ENCODE assay signal across 9 cellular contexts in genomic region chr4:159487284-159487747, GRCh38.
DNase-seq lines count a peak whose midpoint lies in the region; ATAC-seq and TF ChIP-seq lines count a peak whose summit lies in the region.
"Had no signal": no experiment of that assay in that cellular context is flagged by ENCODE, and none has a peak within 500 bp of the region (broad histone marks: within the 10 kb centered on the region; RNA-seq: fewer than 3 reads in every experiment).

No MANE protein-coding gene starts in this region.

- H3K4me1 ChIP-seq in ascending aorta (no peaks in the 10 kb centered on the region), sigmoid colon (no peaks in the 10 kb centered on the region)

- intact Hi-C loops in ascending aorta (cut with DNase I) (no loop called here), sigmoid colon (cut with DNase I) (loop anchor here (10.0 kb wide), 1 partner anchor 457 kb away; no protein-coding TSS in a partner anchor)

- peak; percentile 51 for DNase-seq in NCI-H2171 treated with DMSO at 0.1 percent for 48 hours (lab: John Stamatoyannopoulos, UW)
- DNase-seq in NCI-H2171 (lab: John Stamatoyannopoulos, UW) = no peak
- DNase-seq in NOMO-1 treated with dmso at 0.1 percent for 144 hours (lab: John Stamatoyannopoulos, UW; ENCODE audit: unreplicated experiment) = peak; percentile 10
- no peak for DNase-seq in ascending aorta (ENCODE audit: low spot score in 2 of 2)
- peak; percentile 42 for DNase-seq in hepatic stellate cell (ENCODE audit: low spot score)
- no peak for DNase-seq in sigmoid colon

- TF ChIP-seq EP300 in sigmoid colon (IDR thresholded peaks at IDR 0.05) = no peak

- peak; percentile 96 for ATAC-seq in GM21367 (IDR thresholded peaks at IDR 0.05; ENCODE audit: unreplicated experiment)
- ATAC-seq in HG03521 (IDR thresholded peaks at IDR 0.05; ENCODE audit: unreplicated experiment) = peak; percentile 93

- TF ChIP-seq CTCF in ascending aorta (IDR thresholded peaks at IDR 0.05) (peak; percentile 57 to 69 (median 69)), sigmoid colon (IDR thresholded peaks at IDR 0.05) (peak in 3 of 4 experiments; percentile 60 to 70 (median 63))

- H3K27ac ChIP-seq in ascending aorta (no peak overlapping the region), sigmoid colon (no peak overlapping the region)
- H3K27ac ChIP-seq: neutrophil had no signal

- no peaks in the 10 kb centered on the region for H3K27me3 ChIP-seq in ascending aorta
- no peaks in the 10 kb centered on the region for H3K27me3 ChIP-seq in sigmoid colon

- WGBS in sigmoid colon, 2 donors = 5 to 11% methylated on average over 8 of the region's 8 CpGs

- peaks cover 0 to 2% of the 10 kb centered on the region in 2 donors for H3K9me3 ChIP-seq in ascending aorta
- H3K9me3 ChIP-seq in sigmoid colon = peaks cover 0 to 4% (median 0%) of the 10 kb centered on the region in 4 donors
- H3K9me3 ChIP-seq: neutrophil had no signal

- H3K36me3 ChIP-seq in ascending aorta (no peaks in the 10 kb centered on the region), sigmoid colon (no peaks in the 10 kb centered on the region)
- H3K36me3 ChIP-seq: neutrophil had no signal

- no peak for TF ChIP-seq POLR2A in sigmoid colon (IDR thresholded peaks at IDR 0.05)

- H3K4me3 ChIP-seq in ascending aorta = no peak overlapping the region
- H3K4me3 ChIP-seq in sigmoid colon = no peak overlapping the region

Comparison
In these comparisons a context has a peak if more than half of its experiments do, and no peak if none do; other contexts are left out.
1. DNase-seq: peak in NCI-H2171 treated with DMSO at 0.1 percent for 48 hours (single experiment), NOMO-1 treated with dmso at 0.1 percent for 144 hours (single experiment) and hepatic stellate cell (single experiment); none in NCI-H2171 (single experiment), ascending aorta (0 of 2) and sigmoid colon (single experiment).